ENCODE assay signal across 14 cellular contexts in the genomic region with DNA sequence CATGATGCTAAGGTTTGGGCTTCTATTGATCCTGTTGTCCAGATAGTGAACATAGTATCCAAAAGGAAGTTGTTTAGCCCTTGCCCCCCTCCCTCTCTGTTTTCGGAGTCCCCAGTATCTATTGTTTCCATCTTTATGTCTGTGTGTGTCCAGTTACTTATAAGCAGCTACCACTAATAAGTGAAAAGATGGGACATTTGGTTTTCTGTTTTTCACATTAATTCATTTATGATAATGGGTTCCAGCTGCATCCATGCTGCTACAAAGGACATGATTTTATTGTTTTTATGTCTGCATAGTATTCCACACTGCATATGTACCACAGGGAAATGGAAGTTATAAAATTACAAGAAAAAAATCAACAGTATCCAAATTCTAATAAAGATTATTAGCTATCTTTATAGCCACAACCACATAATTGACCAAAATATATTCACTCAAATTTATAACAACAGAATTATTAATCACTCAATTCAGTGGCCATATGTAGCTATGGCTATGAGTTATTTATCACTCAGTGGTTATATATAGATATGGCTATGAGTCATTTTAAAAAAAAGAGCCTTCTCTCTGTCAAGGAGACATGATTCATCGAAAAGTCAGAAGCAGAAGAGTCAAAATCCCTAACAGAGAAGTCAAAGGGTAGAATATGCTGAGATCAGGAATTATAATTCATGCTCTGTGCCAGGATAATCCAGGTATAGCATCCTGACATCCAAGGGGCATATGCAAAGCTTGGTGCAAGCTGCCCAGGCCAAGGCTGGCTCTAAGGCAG.
DNase-seq lines count a peak whose midpoint lies in the region; ATAC-seq and TF ChIP-seq lines count a peak whose summit lies in the region.
"Had no signal": no experiment of that assay in that cellular context is flagged by ENCODE, and none has a peak within 500 bp of the region (broad histone marks: within the 10 kb centered on the region; RNA-seq: fewer than 3 reads in every experiment).

No MANE protein-coding gene starts in this region.

- TF ChIP-seq CTCF in choroid plexus epithelial cell (conservative IDR thresholded peaks at IDR 0.05; ENCODE audit: low read depth, low read length): no peak

- H3K27ac ChIP-seq in substantia nigra (ENCODE audit: low read depth, low read length, poor library complexity, severe bottlenecking): no peak overlapping the region
- H3K27ac ChIP-seq: hepatocyte had no signal

- no peak overlapping the region for H3K4me3 ChIP-seq in choroid plexus epithelial cell (ENCODE audit: low read depth, low read length)
- H3K4me3 ChIP-seq: hepatocyte had no signal

- peak; percentile 31 for DNase-seq in AG08395 (ENCODE audit: low spot score)
- DNase-seq in HS-5 (ENCODE audit: low read depth): peak; percentile 59
- peak; percentile 56 for DNase-seq in choroid plexus epithelial cell (ENCODE audit: low read depth)
- DNase-seq in globus pallidus (ENCODE audit: low spot score): no peak
- DNase-seq in substantia nigra (lab: John Stamatoyannopoulos, UW): no peak
- no peak for DNase-seq in activated gamma-delta T cell treated with Interleukin-2 at 50 U/mL for 16 hours
- DNase-seq: AML-193; caudate nucleus; NCI-H2081 treated with DMSO at 0.1 percent for 48 hours; stimulated activated CD4-positive, alpha-beta T cell treated with anti-CD3 and anti-CD28 coated beads, Interleukin-4, amount 100 ng/mL, for 4 hours; T-helper 1 cell had no signal

- ATAC-seq in GM21360 (IDR thresholded peaks at IDR 0.05; ENCODE audit: unreplicated experiment) (peak; percentile 84), HG02642 (IDR thresholded peaks at IDR 0.05; ENCODE audit: poor library complexity, unreplicated experiment) (no peak)

Comparison
In these comparisons a context has a peak if more than half of its experiments do, and no peak if none do; other contexts are left out.
1. DNase-seq: peak in AG08395 (single experiment), HS-5 (single experiment) and choroid plexus epithelial cell (single experiment); none in globus pallidus (single experiment), substantia nigra (0 of 49) and activated gamma-delta T cell treated with Interleukin-2 at 50 U/mL for 16 hours (single experiment).